1 cellular context compared by ENCODE assay signal in the genomic region with DNA sequence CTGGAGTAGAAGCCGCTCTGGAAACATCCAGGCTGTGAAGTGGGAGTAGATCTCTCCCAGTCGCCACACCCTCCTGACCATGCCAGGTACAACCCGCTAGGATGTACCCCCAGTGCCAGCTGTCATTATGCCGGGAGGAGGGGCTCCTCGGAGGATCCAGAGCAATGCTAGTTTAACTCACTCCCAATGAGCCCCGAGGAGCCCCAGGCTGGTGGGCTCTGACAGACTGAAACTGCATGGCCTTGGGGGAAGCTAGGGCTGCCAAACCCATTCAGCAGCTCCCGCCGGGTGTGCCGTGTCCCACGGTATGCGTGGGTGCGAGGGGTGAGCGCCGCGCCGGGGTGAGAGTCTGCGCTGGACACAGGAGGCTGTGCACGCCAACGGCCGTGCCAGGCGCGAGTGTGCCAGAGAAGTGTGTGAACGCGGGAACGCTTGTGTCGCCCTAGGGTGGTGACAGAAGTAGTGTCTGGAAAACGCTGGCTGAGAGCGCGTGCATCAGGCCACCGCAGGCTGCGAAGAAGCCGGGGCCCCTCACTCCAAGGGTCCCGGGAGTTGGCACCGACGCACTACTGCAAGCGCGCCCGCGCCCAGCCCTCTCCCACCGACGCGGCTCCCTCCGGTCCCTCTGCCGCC.
TF ChIP-seq lines count a peak whose summit lies in the region.

No MANE protein-coding gene starts in this region.

TF ChIP-seq in GM23338, 12 proteins besides CTCF, POLR2A, EP300 and RAD21 (continued from another document):
- TF ChIP-seq ZNF462 (CRISPR knock-in tag; IDR thresholded peaks at IDR 0.05) (no peak), ZNF114 (CRISPR knock-in tag; IDR thresholded peaks at IDR 0.05) (no peak), STAT1 (IDR thresholded peaks at IDR 0.05; ENCODE audit: unreplicated experiment) (no peak), CREB1 (CRISPR knock-in tag; IDR thresholded peaks at IDR 0.05; ENCODE audit: low read depth) (no peak)
TF ChIP-seq in GM23338: peak in this region for 0.
